In the genomic region with DNA sequence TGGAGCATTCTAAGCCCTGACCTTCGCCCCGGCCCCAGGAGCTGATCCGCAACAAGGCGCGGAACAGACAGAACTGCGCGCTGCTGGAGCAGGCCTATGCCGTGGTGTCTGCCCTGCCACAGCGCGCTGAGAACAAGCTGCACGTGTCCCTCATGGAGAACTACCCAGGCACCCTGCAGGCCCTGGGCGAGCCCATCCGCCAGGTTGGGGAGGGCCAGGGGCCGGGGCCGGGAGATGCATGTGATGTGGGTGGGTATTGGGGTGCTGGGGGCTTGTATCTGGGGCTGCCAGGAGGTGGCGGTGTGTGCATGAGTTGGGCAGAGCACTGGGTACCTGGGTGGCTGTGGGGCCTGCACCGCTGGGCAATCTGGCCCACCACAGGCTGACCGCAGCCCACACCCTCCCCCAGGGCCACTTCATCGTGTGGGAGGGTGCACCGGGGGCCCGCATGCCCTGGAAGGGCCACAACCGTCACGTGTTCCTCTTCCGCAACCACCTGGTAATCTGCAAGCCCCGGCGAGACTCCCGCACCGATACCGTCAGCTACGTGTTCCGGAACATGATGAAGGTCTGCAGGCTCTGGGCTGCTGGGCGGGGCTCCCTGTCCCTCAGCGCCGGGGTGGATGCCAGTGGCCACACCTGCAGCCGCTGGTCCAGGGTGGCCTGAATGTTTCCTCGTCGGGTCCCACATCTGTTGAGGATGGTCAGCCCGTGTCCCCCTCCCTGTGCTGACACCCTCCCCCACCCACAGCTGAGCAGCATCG, we compare ENCODE assay signal across 1 cellular context.
TF ChIP-seq lines count a peak whose summit lies in the region.

No MANE protein-coding gene starts in this region.

TF ChIP-seq in K562, 482 proteins besides CTCF, POLR2A, EP300 and RAD21 (continued from another document and continues in another):
- TF ChIP-seq, protein P1, sequence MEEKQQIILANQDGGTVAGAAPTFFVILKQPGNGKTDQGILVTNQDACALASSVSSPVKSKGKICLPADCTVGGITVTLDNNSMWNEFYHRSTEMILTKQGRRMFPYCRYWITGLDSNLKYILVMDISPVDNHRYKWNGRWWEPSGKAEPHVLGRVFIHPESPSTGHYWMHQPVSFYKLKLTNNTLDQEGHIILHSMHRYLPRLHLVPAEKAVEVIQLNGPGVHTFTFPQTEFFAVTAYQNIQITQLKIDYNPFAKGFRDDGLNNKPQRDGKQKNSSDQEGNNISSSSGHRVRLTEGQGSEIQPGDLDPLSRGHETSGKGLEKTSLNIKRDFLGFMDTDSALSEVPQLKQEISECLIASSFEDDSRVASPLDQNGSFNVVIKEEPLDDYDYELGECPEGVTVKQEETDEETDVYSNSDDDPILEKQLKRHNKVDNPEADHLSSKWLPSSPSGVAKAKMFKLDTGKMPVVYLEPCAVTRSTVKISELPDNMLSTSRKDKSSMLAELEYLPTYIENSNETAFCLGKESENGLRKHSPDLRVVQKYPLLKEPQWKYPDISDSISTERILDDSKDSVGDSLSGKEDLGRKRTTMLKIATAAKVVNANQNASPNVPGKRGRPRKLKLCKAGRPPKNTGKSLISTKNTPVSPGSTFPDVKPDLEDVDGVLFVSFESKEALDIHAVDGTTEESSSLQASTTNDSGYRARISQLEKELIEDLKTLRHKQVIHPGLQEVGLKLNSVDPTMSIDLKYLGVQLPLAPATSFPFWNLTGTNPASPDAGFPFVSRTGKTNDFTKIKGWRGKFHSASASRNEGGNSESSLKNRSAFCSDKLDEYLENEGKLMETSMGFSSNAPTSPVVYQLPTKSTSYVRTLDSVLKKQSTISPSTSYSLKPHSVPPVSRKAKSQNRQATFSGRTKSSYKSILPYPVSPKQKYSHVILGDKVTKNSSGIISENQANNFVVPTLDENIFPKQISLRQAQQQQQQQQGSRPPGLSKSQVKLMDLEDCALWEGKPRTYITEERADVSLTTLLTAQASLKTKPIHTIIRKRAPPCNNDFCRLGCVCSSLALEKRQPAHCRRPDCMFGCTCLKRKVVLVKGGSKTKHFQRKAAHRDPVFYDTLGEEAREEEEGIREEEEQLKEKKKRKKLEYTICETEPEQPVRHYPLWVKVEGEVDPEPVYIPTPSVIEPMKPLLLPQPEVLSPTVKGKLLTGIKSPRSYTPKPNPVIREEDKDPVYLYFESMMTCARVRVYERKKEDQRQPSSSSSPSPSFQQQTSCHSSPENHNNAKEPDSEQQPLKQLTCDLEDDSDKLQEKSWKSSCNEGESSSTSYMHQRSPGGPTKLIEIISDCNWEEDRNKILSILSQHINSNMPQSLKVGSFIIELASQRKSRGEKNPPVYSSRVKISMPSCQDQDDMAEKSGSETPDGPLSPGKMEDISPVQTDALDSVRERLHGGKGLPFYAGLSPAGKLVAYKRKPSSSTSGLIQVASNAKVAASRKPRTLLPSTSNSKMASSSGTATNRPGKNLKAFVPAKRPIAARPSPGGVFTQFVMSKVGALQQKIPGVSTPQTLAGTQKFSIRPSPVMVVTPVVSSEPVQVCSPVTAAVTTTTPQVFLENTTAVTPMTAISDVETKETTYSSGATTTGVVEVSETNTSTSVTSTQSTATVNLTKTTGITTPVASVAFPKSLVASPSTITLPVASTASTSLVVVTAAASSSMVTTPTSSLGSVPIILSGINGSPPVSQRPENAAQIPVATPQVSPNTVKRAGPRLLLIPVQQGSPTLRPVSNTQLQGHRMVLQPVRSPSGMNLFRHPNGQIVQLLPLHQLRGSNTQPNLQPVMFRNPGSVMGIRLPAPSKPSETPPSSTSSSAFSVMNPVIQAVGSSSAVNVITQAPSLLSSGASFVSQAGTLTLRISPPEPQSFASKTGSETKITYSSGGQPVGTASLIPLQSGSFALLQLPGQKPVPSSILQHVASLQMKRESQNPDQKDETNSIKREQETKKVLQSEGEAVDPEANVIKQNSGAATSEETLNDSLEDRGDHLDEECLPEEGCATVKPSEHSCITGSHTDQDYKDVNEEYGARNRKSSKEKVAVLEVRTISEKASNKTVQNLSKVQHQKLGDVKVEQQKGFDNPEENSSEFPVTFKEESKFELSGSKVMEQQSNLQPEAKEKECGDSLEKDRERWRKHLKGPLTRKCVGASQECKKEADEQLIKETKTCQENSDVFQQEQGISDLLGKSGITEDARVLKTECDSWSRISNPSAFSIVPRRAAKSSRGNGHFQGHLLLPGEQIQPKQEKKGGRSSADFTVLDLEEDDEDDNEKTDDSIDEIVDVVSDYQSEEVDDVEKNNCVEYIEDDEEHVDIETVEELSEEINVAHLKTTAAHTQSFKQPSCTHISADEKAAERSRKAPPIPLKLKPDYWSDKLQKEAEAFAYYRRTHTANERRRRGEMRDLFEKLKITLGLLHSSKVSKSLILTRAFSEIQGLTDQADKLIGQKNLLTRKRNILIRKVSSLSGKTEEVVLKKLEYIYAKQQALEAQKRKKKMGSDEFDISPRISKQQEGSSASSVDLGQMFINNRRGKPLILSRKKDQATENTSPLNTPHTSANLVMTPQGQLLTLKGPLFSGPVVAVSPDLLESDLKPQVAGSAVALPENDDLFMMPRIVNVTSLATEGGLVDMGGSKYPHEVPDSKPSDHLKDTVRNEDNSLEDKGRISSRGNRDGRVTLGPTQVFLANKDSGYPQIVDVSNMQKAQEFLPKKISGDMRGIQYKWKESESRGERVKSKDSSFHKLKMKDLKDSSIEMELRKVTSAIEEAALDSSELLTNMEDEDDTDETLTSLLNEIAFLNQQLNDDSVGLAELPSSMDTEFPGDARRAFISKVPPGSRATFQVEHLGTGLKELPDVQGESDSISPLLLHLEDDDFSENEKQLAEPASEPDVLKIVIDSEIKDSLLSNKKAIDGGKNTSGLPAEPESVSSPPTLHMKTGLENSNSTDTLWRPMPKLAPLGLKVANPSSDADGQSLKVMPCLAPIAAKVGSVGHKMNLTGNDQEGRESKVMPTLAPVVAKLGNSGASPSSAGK (IDR thresholded peaks at IDR 0.05) = peak; percentile 92
- TF ChIP-seq, protein P2, sequence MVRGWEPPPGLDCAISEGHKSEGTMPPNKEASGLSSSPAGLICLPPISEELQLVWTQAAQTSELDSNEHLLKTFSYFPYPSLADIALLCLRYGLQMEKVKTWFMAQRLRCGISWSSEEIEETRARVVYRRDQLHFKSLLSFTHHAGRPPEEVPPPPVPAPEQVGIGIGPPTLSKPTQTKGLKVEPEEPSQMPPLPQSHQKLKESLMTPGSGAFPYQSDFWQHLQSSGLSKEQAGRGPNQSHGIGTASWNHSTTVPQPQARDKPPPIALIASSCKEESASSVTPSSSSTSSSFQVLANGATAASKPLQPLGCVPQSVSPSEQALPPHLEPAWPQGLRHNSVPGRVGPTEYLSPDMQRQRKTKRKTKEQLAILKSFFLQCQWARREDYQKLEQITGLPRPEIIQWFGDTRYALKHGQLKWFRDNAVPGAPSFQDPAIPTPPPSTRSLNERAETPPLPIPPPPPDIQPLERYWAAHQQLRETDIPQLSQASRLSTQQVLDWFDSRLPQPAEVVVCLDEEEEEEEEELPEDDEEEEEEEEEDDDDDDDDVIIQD (CRISPR knock-in tag; IDR thresholded peaks at IDR 0.05) = no peak
- no peak for TF ChIP-seq DIDO1 (tag; IDR thresholded peaks at IDR 0.05; ENCODE audit: low read depth)
- TF ChIP-seq ARHGAP35 (IDR thresholded peaks at IDR 0.05; ENCODE audit: partially characterized antibody) = no peak
- TF ChIP-seq RCOR1 (IDR thresholded peaks at IDR 0.05; ENCODE audit: borderline replicate concordance in 1 of 2, low read depth in 2 of 2, low read length in 2 of 2) = peak in 1 of 2 experiments; percentile 89; a peak in 2 of 4 replicates
- no peak for TF ChIP-seq ZNF3 (CRISPR knock-in tag; IDR thresholded peaks at IDR 0.05)
- no peak for TF ChIP-seq KAT2B (IDR thresholded peaks at IDR 0.05; ENCODE audit: low read depth, low read length)
- TF ChIP-seq, protein P3, sequence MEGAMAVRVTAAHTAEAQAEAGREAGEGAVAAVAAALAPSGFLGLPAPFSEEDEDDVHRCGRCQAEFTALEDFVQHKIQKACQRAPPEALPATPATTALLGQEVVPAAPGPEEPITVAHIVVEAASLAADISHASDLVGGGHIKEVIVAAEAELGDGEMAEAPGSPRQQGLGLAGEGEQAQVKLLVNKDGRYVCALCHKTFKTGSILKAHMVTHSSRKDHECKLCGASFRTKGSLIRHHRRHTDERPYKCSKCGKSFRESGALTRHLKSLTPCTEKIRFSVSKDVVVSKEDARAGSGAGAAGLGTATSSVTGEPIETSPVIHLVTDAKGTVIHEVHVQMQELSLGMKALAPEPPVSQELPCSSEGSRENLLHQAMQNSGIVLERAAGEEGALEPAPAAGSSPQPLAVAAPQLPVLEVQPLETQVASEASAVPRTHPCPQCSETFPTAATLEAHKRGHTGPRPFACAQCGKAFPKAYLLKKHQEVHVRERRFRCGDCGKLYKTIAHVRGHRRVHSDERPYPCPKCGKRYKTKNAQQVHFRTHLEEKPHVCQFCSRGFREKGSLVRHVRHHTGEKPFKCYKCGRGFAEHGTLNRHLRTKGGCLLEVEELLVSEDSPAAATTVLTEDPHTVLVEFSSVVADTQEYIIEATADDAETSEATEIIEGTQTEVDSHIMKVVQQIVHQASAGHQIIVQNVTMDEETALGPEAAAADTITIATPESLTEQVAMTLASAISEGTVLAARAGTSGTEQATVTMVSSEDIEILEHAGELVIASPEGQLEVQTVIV (CRISPR knock-in tag; IDR thresholded peaks at IDR 0.05; ENCODE audit: borderline replicate concordance) = no peak
- no peak for TF ChIP-seq HMG20A (CRISPR knock-in tag; conservative IDR thresholded peaks at IDR 0.05)
- TF ChIP-seq RBFOX2 (IDR thresholded peaks at IDR 0.05; ENCODE audit: low read depth, low read length) = peak; percentile 70
- TF ChIP-seq ZNF551 (CRISPR knock-in tag; IDR thresholded peaks at IDR 0.05) = no peak
- no peak for TF ChIP-seq DDX20 (tag; IDR thresholded peaks at IDR 0.05; ENCODE audit: low read depth)
- no peak for TF ChIP-seq U2AF2 (optimal IDR thresholded peaks at IDR 0.05; ENCODE audit: low read depth, low read length)
- TF ChIP-seq, protein P4, sequence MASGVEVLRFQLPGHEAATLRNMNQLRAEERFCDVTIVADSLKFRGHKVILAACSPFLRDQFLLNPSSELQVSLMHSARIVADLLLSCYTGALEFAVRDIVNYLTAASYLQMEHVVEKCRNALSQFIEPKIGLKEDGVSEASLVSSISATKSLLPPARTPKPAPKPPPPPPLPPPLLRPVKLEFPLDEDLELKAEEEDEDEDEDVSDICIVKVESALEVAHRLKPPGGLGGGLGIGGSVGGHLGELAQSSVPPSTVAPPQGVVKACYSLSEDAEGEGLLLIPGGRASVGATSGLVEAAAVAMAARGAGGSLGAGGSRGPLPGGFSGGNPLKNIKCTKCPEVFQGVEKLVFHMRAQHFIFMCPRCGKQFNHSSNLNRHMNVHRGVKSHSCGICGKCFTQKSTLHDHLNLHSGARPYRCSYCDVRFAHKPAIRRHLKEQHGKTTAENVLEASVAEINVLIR (CRISPR knock-in tag; IDR thresholded peaks at IDR 0.05) = no peak
- peak in 1 of 2 experiments; percentile 12; a peak in 1 of 4 replicates for TF ChIP-seq FOXA3 (CRISPR knock-in tag; conservative IDR thresholded peaks at IDR 0.05 in 1 of 2, IDR thresholded peaks at IDR 0.05 in 1 of 2)
- TF ChIP-seq MEF2A (IDR thresholded peaks at IDR 0.05; ENCODE audit: control insufficient read depth, low read depth, low read length) = no peak
- no peak for TF ChIP-seq XRCC3 (IDR thresholded peaks at IDR 0.05)
- TF ChIP-seq ZKSCAN1 (IDR thresholded peaks at IDR 0.05; ENCODE audit: low read depth, low read length) = no peak
- TF ChIP-seq SETDB1 (IDR thresholded peaks at IDR 0.05; ENCODE audit: low read length) = no peak
- TF ChIP-seq ZNF232 (CRISPR knock-in tag; IDR thresholded peaks at IDR 0.05) = no peak
- TF ChIP-seq, protein P5, sequence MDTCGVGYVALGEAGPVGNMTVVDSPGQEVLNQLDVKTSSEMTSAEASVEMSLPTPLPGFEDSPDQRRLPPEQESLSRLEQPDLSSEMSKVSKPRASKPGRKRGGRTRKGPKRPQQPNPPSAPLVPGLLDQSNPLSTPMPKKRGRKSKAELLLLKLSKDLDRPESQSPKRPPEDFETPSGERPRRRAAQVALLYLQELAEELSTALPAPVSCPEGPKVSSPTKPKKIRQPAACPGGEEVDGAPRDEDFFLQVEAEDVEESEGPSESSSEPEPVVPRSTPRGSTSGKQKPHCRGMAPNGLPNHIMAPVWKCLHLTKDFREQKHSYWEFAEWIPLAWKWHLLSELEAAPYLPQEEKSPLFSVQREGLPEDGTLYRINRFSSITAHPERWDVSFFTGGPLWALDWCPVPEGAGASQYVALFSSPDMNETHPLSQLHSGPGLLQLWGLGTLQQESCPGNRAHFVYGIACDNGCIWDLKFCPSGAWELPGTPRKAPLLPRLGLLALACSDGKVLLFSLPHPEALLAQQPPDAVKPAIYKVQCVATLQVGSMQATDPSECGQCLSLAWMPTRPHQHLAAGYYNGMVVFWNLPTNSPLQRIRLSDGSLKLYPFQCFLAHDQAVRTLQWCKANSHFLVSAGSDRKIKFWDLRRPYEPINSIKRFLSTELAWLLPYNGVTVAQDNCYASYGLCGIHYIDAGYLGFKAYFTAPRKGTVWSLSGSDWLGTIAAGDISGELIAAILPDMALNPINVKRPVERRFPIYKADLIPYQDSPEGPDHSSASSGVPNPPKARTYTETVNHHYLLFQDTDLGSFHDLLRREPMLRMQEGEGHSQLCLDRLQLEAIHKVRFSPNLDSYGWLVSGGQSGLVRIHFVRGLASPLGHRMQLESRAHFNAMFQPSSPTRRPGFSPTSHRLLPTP (IDR thresholded peaks at IDR 0.05; ENCODE audit: borderline replicate concordance, extremely low read depth, insufficient read length) = no peak
- TF ChIP-seq, protein P6, sequence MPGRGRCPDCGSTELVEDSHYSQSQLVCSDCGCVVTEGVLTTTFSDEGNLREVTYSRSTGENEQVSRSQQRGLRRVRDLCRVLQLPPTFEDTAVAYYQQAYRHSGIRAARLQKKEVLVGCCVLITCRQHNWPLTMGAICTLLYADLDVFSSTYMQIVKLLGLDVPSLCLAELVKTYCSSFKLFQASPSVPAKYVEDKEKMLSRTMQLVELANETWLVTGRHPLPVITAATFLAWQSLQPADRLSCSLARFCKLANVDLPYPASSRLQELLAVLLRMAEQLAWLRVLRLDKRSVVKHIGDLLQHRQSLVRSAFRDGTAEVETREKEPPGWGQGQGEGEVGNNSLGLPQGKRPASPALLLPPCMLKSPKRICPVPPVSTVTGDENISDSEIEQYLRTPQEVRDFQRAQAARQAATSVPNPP (IDR thresholded peaks at IDR 0.05; ENCODE audit: borderline replicate concordance, insufficient read depth, insufficient read length) = no peak
- no peak for TF ChIP-seq RBM15 (IDR thresholded peaks at IDR 0.05; ENCODE audit: insufficient read depth, low read length)
- TF ChIP-seq C11orf30 (IDR thresholded peaks at IDR 0.05; ENCODE audit: low read depth) = no peak
- TF ChIP-seq DACH1 (IDR thresholded peaks at IDR 0.05; ENCODE audit: partially characterized antibody) = peak; percentile 5
- no peak for TF ChIP-seq ILF3 (IDR thresholded peaks at IDR 0.05; ENCODE audit: borderline replicate concordance)
- TF ChIP-seq NCOA1 (IDR thresholded peaks at IDR 0.05; ENCODE audit: low read depth) = 0 out of 2 replicates have a peak, but pooled peaks have one; percentile 44
- TF ChIP-seq KLF10 (CRISPR knock-in tag; IDR thresholded peaks at IDR 0.05) = no peak
- TF ChIP-seq STAG1 (CRISPR knock-in tag; IDR thresholded peaks at IDR 0.05; ENCODE audit: borderline replicate concordance) = peak; percentile 73; the same call in 1 of the 2 replicates
- TF ChIP-seq EZH2 (IDR thresholded peaks at IDR 0.05; ENCODE audit: borderline replicate concordance, low read depth, low read length) = no peak
- TF ChIP-seq FOXP1 (CRISPR knock-in tag; IDR thresholded peaks at IDR 0.05) = peak; percentile 69
- TF ChIP-seq, protein P7, sequence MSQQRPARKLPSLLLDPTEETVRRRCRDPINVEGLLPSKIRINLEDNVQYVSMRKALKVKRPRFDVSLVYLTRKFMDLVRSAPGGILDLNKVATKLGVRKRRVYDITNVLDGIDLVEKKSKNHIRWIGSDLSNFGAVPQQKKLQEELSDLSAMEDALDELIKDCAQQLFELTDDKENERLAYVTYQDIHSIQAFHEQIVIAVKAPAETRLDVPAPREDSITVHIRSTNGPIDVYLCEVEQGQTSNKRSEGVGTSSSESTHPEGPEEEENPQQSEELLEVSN (IDR thresholded peaks at IDR 0.05; ENCODE audit: borderline replicate concordance in 1 of 2, extremely low read depth in 1 of 2, insufficient read depth in 1 of 2, insufficient read length in 1 of 2, low read depth in 1 of 2, low read length in 1 of 2, poor library complexity in 1 of 2, severe bottlenecking in 1 of 2) = peak; percentile 62 to 70
- no peak for TF ChIP-seq ZNF121 (CRISPR knock-in tag; conservative IDR thresholded peaks at IDR 0.05)
